2 cellular contexts compared by ENCODE assay signal in the genomic region with DNA sequence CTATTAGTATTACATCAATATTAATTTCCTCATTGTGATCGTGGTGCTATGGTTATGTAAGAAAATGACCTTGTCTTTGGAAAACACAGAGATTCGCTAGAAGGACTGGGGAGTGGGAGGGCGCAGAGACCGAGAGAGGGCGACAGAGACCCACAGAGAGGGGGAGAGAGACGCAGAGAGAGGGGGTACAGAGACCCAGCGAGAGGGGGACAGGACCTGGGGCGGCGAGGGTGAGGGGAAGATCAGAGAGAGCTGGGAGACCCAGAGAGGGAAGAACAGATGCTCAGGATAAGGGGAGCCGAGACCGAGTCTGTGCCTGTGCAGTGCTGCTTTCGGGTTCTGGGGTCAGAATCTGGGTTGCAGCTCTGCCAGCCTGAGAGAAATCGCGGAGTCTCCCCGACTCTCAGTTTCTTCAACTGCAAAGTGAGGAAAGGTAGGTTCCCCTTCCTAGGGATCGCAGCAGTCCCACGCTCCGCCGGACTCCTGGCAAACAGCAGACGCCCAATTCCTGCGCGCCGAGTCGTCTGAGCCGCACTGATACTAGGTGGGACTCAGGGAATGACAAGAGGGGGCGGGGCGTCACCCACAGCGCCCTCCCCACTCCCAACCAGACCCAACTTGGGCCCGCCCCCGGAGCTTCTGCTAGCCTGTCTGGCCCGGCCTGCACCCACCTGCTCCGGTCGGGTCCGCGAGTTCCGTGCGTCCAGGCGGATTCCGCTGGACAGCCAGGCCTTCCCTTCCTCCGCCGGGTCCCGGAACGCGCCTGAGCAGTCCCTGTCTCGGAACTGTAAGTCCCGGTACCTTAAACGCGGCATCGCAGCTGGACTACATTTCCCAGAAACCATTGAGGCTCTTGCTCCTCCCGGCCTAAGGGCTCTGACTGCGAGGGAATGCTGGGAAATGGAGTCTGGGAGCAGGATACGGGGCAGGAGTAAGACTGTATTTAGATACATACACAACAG.
TF ChIP-seq lines count a peak whose summit lies in the region.

No MANE protein-coding gene starts in this region.

TF ChIP-seq in HEK293, 187 proteins besides CTCF, POLR2A, EP300 and RAD21 (continued from another document and continues in another):
- TF ChIP-seq, protein P1, sequence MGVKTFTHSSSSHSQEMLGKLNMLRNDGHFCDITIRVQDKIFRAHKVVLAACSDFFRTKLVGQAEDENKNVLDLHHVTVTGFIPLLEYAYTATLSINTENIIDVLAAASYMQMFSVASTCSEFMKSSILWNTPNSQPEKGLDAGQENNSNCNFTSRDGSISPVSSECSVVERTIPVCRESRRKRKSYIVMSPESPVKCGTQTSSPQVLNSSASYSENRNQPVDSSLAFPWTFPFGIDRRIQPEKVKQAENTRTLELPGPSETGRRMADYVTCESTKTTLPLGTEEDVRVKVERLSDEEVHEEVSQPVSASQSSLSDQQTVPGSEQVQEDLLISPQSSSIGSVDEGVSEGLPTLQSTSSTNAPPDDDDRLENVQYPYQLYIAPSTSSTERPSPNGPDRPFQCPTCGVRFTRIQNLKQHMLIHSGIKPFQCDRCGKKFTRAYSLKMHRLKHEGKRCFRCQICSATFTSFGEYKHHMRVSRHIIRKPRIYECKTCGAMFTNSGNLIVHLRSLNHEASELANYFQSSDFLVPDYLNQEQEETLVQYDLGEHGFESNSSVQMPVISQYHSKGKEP (tag by site-specific recombination; IDR thresholded peaks at IDR 0.05) = no peak
- TF ChIP-seq, protein P2, sequence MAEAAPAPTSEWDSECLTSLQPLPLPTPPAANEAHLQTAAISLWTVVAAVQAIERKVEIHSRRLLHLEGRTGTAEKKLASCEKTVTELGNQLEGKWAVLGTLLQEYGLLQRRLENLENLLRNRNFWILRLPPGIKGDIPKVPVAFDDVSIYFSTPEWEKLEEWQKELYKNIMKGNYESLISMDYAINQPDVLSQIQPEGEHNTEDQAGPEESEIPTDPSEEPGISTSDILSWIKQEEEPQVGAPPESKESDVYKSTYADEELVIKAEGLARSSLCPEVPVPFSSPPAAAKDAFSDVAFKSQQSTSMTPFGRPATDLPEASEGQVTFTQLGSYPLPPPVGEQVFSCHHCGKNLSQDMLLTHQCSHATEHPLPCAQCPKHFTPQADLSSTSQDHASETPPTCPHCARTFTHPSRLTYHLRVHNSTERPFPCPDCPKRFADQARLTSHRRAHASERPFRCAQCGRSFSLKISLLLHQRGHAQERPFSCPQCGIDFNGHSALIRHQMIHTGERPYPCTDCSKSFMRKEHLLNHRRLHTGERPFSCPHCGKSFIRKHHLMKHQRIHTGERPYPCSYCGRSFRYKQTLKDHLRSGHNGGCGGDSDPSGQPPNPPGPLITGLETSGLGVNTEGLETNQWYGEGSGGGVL (tag by site-specific recombination; IDR thresholded peaks at IDR 0.05) = peak; percentile 100
- TF ChIP-seq ZNF24 (tag by site-specific recombination; IDR thresholded peaks at IDR 0.05) = no peak
- TF ChIP-seq, protein P3, sequence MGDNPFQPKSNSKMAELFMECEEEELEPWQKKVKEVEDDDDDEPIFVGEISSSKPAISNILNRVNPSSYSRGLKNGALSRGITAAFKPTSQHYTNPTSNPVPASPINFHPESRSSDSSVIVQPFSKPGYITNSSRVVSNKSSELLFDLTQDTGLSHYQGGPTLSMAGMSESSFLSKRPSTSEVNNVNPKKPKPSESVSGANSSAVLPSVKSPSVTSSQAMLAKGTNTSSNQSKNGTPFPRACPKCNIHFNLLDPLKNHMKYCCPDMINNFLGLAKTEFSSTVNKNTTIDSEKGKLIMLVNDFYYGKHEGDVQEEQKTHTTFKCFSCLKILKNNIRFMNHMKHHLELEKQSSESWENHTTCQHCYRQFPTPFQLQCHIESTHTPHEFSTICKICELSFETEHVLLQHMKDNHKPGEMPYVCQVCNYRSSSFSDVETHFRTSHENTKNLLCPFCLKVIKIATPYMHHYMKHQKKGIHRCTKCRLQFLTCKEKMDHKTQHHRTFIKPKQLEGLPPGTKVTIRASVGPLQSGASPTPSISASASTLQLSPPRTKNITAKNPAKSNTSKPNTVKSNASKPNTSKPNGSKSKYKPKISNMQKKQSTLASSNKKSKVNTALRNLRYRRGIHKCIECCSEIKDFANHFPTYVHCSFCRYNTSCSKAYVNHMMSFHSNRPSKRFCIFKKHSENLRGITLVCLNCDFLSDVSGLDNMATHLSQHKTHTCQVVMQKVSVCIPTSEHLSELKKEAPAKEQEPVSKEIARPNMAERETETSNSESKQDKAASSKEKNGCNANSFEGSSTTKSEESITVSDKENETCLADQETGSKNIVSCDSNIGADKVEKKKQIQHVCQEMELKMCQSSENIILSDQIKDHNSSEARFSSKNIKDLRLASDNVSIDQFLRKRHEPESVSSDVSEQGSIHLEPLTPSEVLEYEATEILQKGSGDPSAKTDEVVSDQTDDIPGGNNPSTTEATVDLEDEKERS (tag by site-specific recombination; IDR thresholded peaks at IDR 0.05) = no peak
- TF ChIP-seq, protein P4, sequence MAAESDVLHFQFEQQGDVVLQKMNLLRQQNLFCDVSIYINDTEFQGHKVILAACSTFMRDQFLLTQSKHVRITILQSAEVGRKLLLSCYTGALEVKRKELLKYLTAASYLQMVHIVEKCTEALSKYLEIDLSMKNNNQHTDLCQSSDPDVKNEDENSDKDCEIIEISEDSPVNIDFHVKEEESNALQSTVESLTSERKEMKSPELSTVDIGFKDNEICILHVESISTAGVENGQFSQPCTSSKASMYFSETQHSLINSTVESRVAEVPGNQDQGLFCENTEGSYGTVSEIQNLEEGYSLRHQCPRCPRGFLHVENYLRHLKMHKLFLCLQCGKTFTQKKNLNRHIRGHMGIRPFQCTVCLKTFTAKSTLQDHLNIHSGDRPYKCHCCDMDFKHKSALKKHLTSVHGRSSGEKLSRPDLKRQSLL (tag by site-specific recombination; IDR thresholded peaks at IDR 0.05) = no peak
- TF ChIP-seq, protein P5, sequence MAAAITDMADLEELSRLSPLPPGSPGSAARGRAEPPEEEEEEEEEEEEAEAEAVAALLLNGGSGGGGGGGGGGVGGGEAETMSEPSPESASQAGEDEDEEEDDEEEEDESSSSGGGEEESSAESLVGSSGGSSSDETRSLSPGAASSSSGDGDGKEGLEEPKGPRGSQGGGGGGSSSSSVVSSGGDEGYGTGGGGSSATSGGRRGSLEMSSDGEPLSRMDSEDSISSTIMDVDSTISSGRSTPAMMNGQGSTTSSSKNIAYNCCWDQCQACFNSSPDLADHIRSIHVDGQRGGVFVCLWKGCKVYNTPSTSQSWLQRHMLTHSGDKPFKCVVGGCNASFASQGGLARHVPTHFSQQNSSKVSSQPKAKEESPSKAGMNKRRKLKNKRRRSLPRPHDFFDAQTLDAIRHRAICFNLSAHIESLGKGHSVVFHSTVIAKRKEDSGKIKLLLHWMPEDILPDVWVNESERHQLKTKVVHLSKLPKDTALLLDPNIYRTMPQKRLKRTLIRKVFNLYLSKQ (tag by site-specific recombination; IDR thresholded peaks at IDR 0.05; ENCODE audit: borderline replicate concordance) = no peak
- TF ChIP-seq ZNF768 (tag by site-specific recombination; IDR thresholded peaks at IDR 0.05) = no peak; the same call in 1 of the 2 replicates
- TF ChIP-seq SP7 (tag by site-specific recombination; IDR thresholded peaks at IDR 0.05) = peak; percentile 39; the same call in 1 of the 2 replicates
- TF ChIP-seq ZNF837 (tag by site-specific recombination; IDR thresholded peaks at IDR 0.05) = no peak
- no peak; the same call in 1 of the 2 replicates for TF ChIP-seq KLF16 (tag by site-specific recombination; IDR thresholded peaks at IDR 0.05)
- TF ChIP-seq ZNF791 (tag by site-specific recombination; IDR thresholded peaks at IDR 0.05) = no peak
- TF ChIP-seq ZNF239 (tag by site-specific recombination; IDR thresholded peaks at IDR 0.05) = no peak
- no peak for TF ChIP-seq ZNF830 (tag by site-specific recombination; IDR thresholded peaks at IDR 0.05; ENCODE audit: low read depth)

TF ChIP-seq in HepG2, 621 proteins besides CTCF, POLR2A, EP300 and RAD21 (continued from another document and continues in another):
- TF ChIP-seq, protein P6, sequence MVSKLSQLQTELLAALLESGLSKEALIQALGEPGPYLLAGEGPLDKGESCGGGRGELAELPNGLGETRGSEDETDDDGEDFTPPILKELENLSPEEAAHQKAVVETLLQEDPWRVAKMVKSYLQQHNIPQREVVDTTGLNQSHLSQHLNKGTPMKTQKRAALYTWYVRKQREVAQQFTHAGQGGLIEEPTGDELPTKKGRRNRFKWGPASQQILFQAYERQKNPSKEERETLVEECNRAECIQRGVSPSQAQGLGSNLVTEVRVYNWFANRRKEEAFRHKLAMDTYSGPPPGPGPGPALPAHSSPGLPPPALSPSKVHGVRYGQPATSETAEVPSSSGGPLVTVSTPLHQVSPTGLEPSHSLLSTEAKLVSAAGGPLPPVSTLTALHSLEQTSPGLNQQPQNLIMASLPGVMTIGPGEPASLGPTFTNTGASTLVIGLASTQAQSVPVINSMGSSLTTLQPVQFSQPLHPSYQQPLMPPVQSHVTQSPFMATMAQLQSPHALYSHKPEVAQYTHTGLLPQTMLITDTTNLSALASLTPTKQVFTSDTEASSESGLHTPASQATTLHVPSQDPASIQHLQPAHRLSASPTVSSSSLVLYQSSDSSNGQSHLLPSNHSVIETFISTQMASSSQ (IDR thresholded peaks at IDR 0.05; ENCODE audit: low read depth) = no peak
- TF ChIP-seq, protein P6 (CRISPR knock-in tag; IDR thresholded peaks at IDR 0.05; ENCODE audit: borderline replicate concordance) = 0 out of 2 replicates have a peak, but pooled peaks have one; percentile 19
- TF ChIP-seq, protein P7, sequence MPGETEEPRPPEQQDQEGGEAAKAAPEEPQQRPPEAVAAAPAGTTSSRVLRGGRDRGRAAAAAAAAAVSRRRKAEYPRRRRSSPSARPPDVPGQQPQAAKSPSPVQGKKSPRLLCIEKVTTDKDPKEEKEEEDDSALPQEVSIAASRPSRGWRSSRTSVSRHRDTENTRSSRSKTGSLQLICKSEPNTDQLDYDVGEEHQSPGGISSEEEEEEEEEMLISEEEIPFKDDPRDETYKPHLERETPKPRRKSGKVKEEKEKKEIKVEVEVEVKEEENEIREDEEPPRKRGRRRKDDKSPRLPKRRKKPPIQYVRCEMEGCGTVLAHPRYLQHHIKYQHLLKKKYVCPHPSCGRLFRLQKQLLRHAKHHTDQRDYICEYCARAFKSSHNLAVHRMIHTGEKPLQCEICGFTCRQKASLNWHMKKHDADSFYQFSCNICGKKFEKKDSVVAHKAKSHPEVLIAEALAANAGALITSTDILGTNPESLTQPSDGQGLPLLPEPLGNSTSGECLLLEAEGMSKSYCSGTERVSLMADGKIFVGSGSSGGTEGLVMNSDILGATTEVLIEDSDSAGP (CRISPR knock-in tag; IDR thresholded peaks at IDR 0.05; ENCODE audit: borderline replicate concordance) = peak; percentile 64; the same call in 1 of the 2 replicates
- no peak for TF ChIP-seq MIXL1 (CRISPR knock-in tag; IDR thresholded peaks at IDR 0.05)
- TF ChIP-seq, protein P8, sequence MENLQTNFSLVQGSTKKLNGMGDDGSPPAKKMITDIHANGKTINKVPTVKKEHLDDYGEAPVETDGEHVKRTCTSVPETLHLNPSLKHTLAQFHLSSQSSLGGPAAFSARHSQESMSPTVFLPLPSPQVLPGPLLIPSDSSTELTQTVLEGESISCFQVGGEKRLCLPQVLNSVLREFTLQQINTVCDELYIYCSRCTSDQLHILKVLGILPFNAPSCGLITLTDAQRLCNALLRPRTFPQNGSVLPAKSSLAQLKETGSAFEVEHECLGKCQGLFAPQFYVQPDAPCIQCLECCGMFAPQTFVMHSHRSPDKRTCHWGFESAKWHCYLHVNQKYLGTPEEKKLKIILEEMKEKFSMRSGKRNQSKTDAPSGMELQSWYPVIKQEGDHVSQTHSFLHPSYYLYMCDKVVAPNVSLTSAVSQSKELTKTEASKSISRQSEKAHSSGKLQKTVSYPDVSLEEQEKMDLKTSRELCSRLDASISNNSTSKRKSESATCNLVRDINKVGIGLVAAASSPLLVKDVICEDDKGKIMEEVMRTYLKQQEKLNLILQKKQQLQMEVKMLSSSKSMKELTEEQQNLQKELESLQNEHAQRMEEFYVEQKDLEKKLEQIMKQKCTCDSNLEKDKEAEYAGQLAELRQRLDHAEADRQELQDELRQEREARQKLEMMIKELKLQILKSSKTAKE (CRISPR knock-in tag; IDR thresholded peaks at IDR 0.05; ENCODE audit: borderline replicate concordance) = no peak
- TF ChIP-seq CEBPG (CRISPR knock-in tag; IDR thresholded peaks at IDR 0.05) = 0 out of 2 replicates have a peak, but pooled peaks have one; percentile 12
- no peak for TF ChIP-seq ZNF879 (CRISPR knock-in tag; IDR thresholded peaks at IDR 0.05)
- TF ChIP-seq, protein P9, sequence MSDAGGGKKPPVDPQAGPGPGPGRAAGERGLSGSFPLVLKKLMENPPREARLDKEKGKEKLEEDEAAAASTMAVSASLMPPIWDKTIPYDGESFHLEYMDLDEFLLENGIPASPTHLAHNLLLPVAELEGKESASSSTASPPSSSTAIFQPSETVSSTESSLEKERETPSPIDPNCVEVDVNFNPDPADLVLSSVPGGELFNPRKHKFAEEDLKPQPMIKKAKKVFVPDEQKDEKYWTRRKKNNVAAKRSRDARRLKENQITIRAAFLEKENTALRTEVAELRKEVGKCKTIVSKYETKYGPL (CRISPR knock-in tag; IDR thresholded peaks at IDR 0.05) = peak; percentile 75; the same call in 1 of the 2 replicates
- no peak for TF ChIP-seq ZNF446 (CRISPR knock-in tag; IDR thresholded peaks at IDR 0.05)
- TF ChIP-seq GTF3A (CRISPR knock-in tag; conservative IDR thresholded peaks at IDR 0.05) = peak; percentile 61
- TF ChIP-seq ZNF510 (CRISPR knock-in tag; IDR thresholded peaks at IDR 0.05; ENCODE audit: low read depth) = peak; percentile 93; the same call in 1 of the 2 replicates
- peak; percentile 45; the same call in 1 of the 2 replicates for TF ChIP-seq ZNF335 (CRISPR knock-in tag; IDR thresholded peaks at IDR 0.05)
- TF ChIP-seq HNRNPLL (IDR thresholded peaks at IDR 0.05; ENCODE audit: low read depth, low read length, poor library complexity, severe bottlenecking) = peak; percentile 74
- TF ChIP-seq SNAI1 (CRISPR knock-in tag; IDR thresholded peaks at IDR 0.05; ENCODE audit: borderline replicate concordance) = no peak
